18 cellular contexts compared by ENCODE assay signal in the genomic region with DNA sequence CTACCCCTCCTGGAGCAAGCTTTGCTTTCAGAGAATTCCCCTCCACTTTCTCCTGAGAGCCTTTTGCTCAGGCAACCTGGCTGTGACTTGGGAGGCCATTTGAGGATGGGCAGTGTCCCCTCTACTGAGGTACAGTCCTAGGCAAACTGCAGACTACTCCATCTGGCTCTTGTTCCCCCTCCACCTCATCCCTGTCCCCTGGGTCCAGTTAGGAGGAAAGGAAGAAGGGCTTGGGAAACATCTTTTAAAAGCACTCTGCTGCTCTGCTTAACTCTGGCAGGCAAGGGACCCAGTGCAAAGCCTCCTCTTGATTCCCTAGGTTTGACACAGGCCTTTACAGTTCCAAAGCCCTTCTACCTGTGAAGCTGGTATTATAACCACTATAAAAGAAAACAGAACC.
DNase-seq lines count a peak whose midpoint lies in the region; ATAC-seq and TF ChIP-seq lines count a peak whose summit lies in the region.
"Had no signal": no experiment of that assay in that cellular context is flagged by ENCODE, and none has a peak within 500 bp of the region (broad histone marks: within the 10 kb centered on the region; RNA-seq: fewer than 3 reads in every experiment).

No MANE protein-coding gene starts in this region.

- peak overlapping the region; percentile 59; the same call in 1 of the 2 replicates for H3K9ac ChIP-seq in iPS-20b (ENCODE audit: low read depth, low read length)

- H3K4me3 ChIP-seq in AG10803 (ENCODE audit: low read length) (peak overlapping the region; percentile 91), HFF-Myc (replicated peaks; ENCODE audit: low read depth, low read length) (peak overlapping the region; percentile 84), brain microvascular endothelial cell (ENCODE audit: low read depth, low read length) (peak overlapping the region; percentile 88), iPS-20b (ENCODE audit: low read length) (peak overlapping the region; percentile 82; the same call in 1 of the 2 replicates)

- no peak for ATAC-seq in HG02763 (IDR thresholded peaks at IDR 0.05; ENCODE audit: unreplicated experiment)
- ATAC-seq: activated CD8-positive, alpha-beta T cell treated with anti-CD3 and anti-CD28 coated beads, Interleukin-2, amount 10 ng/mL, durations not matched to agents 7 days and 5 days; HCT116; PC-3 had no signal

- TF ChIP-seq CTCF in AG10803 (conservative IDR thresholded peaks at IDR 0.05; ENCODE audit: low read length) (no peak), HFF-Myc (IDR thresholded peaks at IDR 0.05; ENCODE audit: low read depth, low read length, missing control alignments) (no peak), brain microvascular endothelial cell (IDR thresholded peaks at IDR 0.05; ENCODE audit: low read depth, low read length, missing control alignments) (no peak)

- peaks cover 18% of the 10 kb centered on the region for H3K36me3 ChIP-seq in brain microvascular endothelial cell (replicated peaks)
- H3K36me3 ChIP-seq in iPS-20b (ENCODE audit: insufficient read depth, low read depth, low read length) = no peaks in the 10 kb centered on the region

- in situ Hi-C loops in brain microvascular endothelial cell (cut with HindIII; ENCODE audit: low pct_ligation_motif_present, low sequenced_read_pairs) = no loop called here

- peaks cover 17% of the 10 kb centered on the region; the same call in 1 of the 2 replicates for H3K4me1 ChIP-seq in iPS-20b (ENCODE audit: insufficient read depth, low read length)

- H3K9me3 ChIP-seq in iPS-20b (ENCODE audit: insufficient read depth, low read depth, low read length) = no peaks in the 10 kb centered on the region

- H3K27me3 ChIP-seq in brain microvascular endothelial cell (replicated peaks) = no peaks in the 10 kb centered on the region
- peaks cover 51% of the 10 kb centered on the region for H3K27me3 ChIP-seq in iPS-20b (ENCODE audit: insufficient read depth, low read length)

- H3K27ac ChIP-seq in brain microvascular endothelial cell = no peak overlapping the region
- no peak overlapping the region for H3K27ac ChIP-seq in iPS-20b (ENCODE audit: low read length)

- DNase-seq in AG10803 (ENCODE audit: low read depth) (no peak), HFF-Myc (ENCODE audit: extremely low read depth, low read depth) (no peak), brain microvascular endothelial cell (no peak), C1 segment of cervical spinal cord (lab: John Stamatoyannopoulos, UW) (no peak), NK-92 (lab: John Stamatoyannopoulos, UW; ENCODE audit: unreplicated experiment) (no peak), NCI-H2029 (lab: John Stamatoyannopoulos, UW) (no peak)
- DNase-seq: activated CD8-positive, alpha-beta T cell treated with anti-CD3 and anti-CD28 coated beads, Interleukin-2, amount 10 ng/mL, durations not matched to agents 7 days and 5 days; CD4-positive, alpha-beta T cell; EL; foreskin melanocyte; KBM-7; midbrain; NCI-H1105 treated with DMSO at 0.1 percent for 48 hours; NCI-H2227 treated with DMSO at 0.1 percent for 48 hours; PC-3 had no signal
